8 cellular contexts compared by ENCODE assay signal in genomic region chr18:35616664-35617423, GRCh38. TPM values are rescaled to one million over a fixed set of nuclear protein-coding genes. Genes with fewer than 3 reads are reported as not detected.
DNase-seq lines count a peak whose midpoint lies in the region; ATAC-seq and TF ChIP-seq lines count a peak whose summit lies in the region.

No MANE protein-coding gene starts in this region.

- H3K79me2 ChIP-seq in SK-N-SH (ENCODE audit: insufficient read depth), result peaks cover 52% of the 10 kb centered on the region

- H3K4me1 ChIP-seq in SK-N-SH (ENCODE audit: control insufficient read depth in 1 of 2, insufficient read depth in 2 of 2, low read depth in 1 of 2, low read length in 1 of 2), result peaks cover 0 to 24% of the 10 kb centered on the region in 2 experiments; a peak in 3 of 4 replicates

- H3K9me2 ChIP-seq in SK-N-SH, result no peaks in the 10 kb centered on the region

- H3K4me3 Mint-ChIP-seq in activated naive CD8-positive, alpha-beta T cell treated with anti-CD3 and anti-CD28 coated beads for 36 hours, result no peak overlapping the region

- no peak overlapping the region for H3K27ac Mint-ChIP-seq in activated naive CD8-positive, alpha-beta T cell treated with anti-CD3 and anti-CD28 coated beads for 36 hours

- DNase-seq in AG04449 (ENCODE audit: low read depth, low spot score) (peak; percentile 75), GM19240 (ENCODE audit: insufficient read length, low spot score) (peak; percentile 65), SK-N-SH (peak; percentile 15), inferior parietal cortex (ENCODE audit: extremely low spot score) (peak; percentile 20), HuH-7.5 (ENCODE audit: low spot score) (no peak)
- DNase-seq in activated naive CD8-positive, alpha-beta T cell treated with anti-CD3 and anti-CD28 coated beads for 36 hours, result peak; percentile 69
- peak; percentile 40 to 55 for DNase-seq in stimulated activated CD4-positive, alpha-beta T cell treated with anti-CD3 and anti-CD28 coated beads, Interleukin-1b, Interleukin-23, amount 100 ng/mL, for 4 hours (ENCODE audit: low read depth in 2 of 2)

- H3F3A ChIP-seq in SK-N-SH (replicated peaks; ENCODE audit: insufficient read depth), result no peaks in the 10 kb centered on the region

- no peak overlapping the region for H3K4me3 ChIP-seq in AG04449 (ENCODE audit: low read depth, low read length)
- no peak overlapping the region for H3K4me3 ChIP-seq in SK-N-SH (ENCODE audit: low read depth in 2 of 2, low read length in 1 of 2)

- no peaks in the 10 kb centered on the region for H3K9me3 ChIP-seq in SK-N-SH

- H4K20me1 ChIP-seq in SK-N-SH (ENCODE audit: insufficient read depth), result peaks cover 6% of the 10 kb centered on the region; the same call in 1 of the 2 replicates

- TF ChIP-seq RAD21 in SK-N-SH (IDR thresholded peaks at IDR 0.05; ENCODE audit: low read length), result no peak

- no peak overlapping the region for H2AFZ ChIP-seq in SK-N-SH (ENCODE audit: low read depth)

- no peaks in the 10 kb centered on the region for H3K9me3 Mint-ChIP-seq in activated naive CD8-positive, alpha-beta T cell treated with anti-CD3 and anti-CD28 coated beads for 36 hours

- no peak overlapping the region for H3K9ac ChIP-seq in SK-N-SH

- TF ChIP-seq EP300 in SK-N-SH (IDR thresholded peaks at IDR 0.05; ENCODE audit: borderline replicate concordance in 1 of 2, low read depth in 1 of 2, low read length in 1 of 2), result no peak

- H3K36me3 ChIP-seq in SK-N-SH (replicated peaks in 1 of 2; ENCODE audit: control insufficient read depth in 1 of 2, insufficient read depth in 2 of 2, low read length in 1 of 2), result no peaks in the 10 kb centered on the region

- CTCF ChIA-PET in AG04449 (lab: Yijun Ruan, JAX), result no interaction called here
- CTCF ChIA-PET in SK-N-SH (lab: Yijun Ruan, JAX), result interaction anchor here (1.9 kb wide), 1 partner anchor 231 kb away, joined by 5 read pairs; no protein-coding TSS in a partner anchor

- peak; percentile 98 for ATAC-seq in HG03280 (IDR thresholded peaks at IDR 0.05; ENCODE audit: unreplicated experiment)

- H3K27ac ChIP-seq in SK-N-SH (ENCODE audit: low read depth in 2 of 2, low read length in 1 of 2), result peak overlapping the region; percentile 42 to 45

- H3K4me1 Mint-ChIP-seq in activated naive CD8-positive, alpha-beta T cell treated with anti-CD3 and anti-CD28 coated beads for 36 hours, result peaks cover 33% of the 10 kb centered on the region

- POLR2A ChIA-PET in AG04449 (lab: Yijun Ruan, JAX) (interaction anchor here (0.7 kb wide), 1 partner anchor 98 kb away, joined by 3 read pairs; no protein-coding TSS in a partner anchor), SK-N-SH (lab: Yijun Ruan, JAX) (interaction anchor here (0.5 kb wide), 1 partner anchor 17 kb away, joined by 3 read pairs; no protein-coding TSS in a partner anchor)

- TF ChIP-seq CTCF in AG04449 (IDR thresholded peaks at IDR 0.05; ENCODE audit: insufficient read depth, low read length, missing control alignments) (no peak), SK-N-SH (IDR thresholded peaks at IDR 0.05) (no peak)

- H3K27me3 Mint-ChIP-seq in activated naive CD8-positive, alpha-beta T cell treated with anti-CD3 and anti-CD28 coated beads for 36 hours, result no peaks in the 10 kb centered on the region

- peaks cover 4% of the 10 kb centered on the region for H3K36me3 Mint-ChIP-seq in activated naive CD8-positive, alpha-beta T cell treated with anti-CD3 and anti-CD28 coated beads for 36 hours

- H3K4me2 ChIP-seq in SK-N-SH, result peak overlapping the region; percentile 39; the same call in 1 of the 2 replicates

- no peaks in the 10 kb centered on the region for H3K27me3 ChIP-seq in SK-N-SH (ENCODE audit: insufficient read depth)

- WGBS in SK-N-SH (ENCODE audit: low lambda C conversion rate), result 82% methylated on average over 6 of the region's 6 CpGs

TF ChIP-seq in SK-N-SH, 30 proteins besides CTCF, POLR2A, EP300 and RAD21:
- no peak for TF ChIP-seq RCOR1 (IDR thresholded peaks at IDR 0.05; ENCODE audit: low read length)

RNA-seq across cellular contexts. Expression of gene GALNT1, which starts 35.3 kb away (rescaled TPM):
- polyA plus RNA-seq in SK-N-SH (2012; rRNA removed), result 15.7 and 23.8 TPM in 2 replicates
- polyA plus RNA-seq in SK-N-SH (2012; cell fraction: cytosol; rRNA removed), result 30.6 and 35.9 TPM in 2 replicates
- 3.8 and 9.3 TPM in 2 replicates for polyA plus RNA-seq in SK-N-SH (2012; cell fraction: nucleus; rRNA removed)
- total RNA-seq in activated naive CD8-positive, alpha-beta T cell treated with anti-CD3 and anti-CD28 coated beads for 36 hours, result 10 to 100 TPM; 49.5 to 51.8 TPM
